Comparison of ENCODE assay signal across 21 cellular contexts in genomic region chr6:119195204-119195603, GRCh38.
"Had no signal": no experiment of that assay in that cellular context is flagged by ENCODE, and none has a peak within 500 bp of the region (broad histone marks: within the 10 kb centered on the region; RNA-seq: fewer than 3 reads in every experiment).

No MANE protein-coding gene starts in this region.

- H3K9me3 Mint-ChIP-seq: T-cell had no signal

- H3K36me3 ChIP-seq: MG63, SJCRH30 had no signal

- H3K4me1 ChIP-seq: SJCRH30 had no signal

- H3K27ac Mint-ChIP-seq: T-cell had no signal

- H3K27me3 ChIP-seq: MG63, SJCRH30 had no signal

- H3K4me3 Mint-ChIP-seq: T-cell had no signal

- H3K27ac ChIP-seq: HL-60, RWPE1, SJCRH30 had no signal

- FAIRE-seq: HTR-8/SVneo had no signal

- H3K27me3 Mint-ChIP-seq: T-cell had no signal

- H3K4me3 ChIP-seq: MG63, SJCRH30 had no signal

- H3K4me1 Mint-ChIP-seq: T-cell had no signal

- H3K9me3 ChIP-seq: MG63, SJCRH30 had no signal

- ATAC-seq: T-cell had no signal

- DNase-seq: KBM-7, MG63, NCI-H1092, NCI-H1105 treated with DMSO at 0.1 percent for 48 hours, NCI-H1417 treated with DMSO at 0.1 percent for 48 hours, NCI-H146, NCI-H1694 treated with DMSO at 0.1 percent for 48 hours, NCI-H1930, NCI-H2107, NCI-H226, NCI-H446, NCI-H510A, NCI-H524 treated with DMSO at 0.1 percent for 48 hours, NCI-H774, SHP77 treated with DMSO at 0.1 percent for 48 hours, SJCRH30, SW 1271, T-cell had no signal
